Comparison of ENCODE assay signal across 28 cellular contexts in genomic region chr22:34886812-34887211, GRCh38.
"Had no signal": no experiment of that assay in that cellular context is flagged by ENCODE, and none has a peak within 500 bp of the region (broad histone marks: within the 10 kb centered on the region; RNA-seq: fewer than 3 reads in every experiment).

No MANE protein-coding gene starts in this region.

- H3K9me3 ChIP-seq: neutrophil, ovary, right lobe of liver, uterus had no signal

- FAIRE-seq: islet of Langerhans had no signal

- H3K27me3 Mint-ChIP-seq: progenitor cell of endocrine pancreas had no signal

- H3K4me3 ChIP-seq: ascending aorta, ovary, right lobe of liver, thoracic aorta, uterus had no signal

- DNase-seq: activated CD4-positive, alpha-beta T cell treated with anti-CD3 and anti-CD28 coated beads for 36 hours; activated CD4-positive, alpha-beta T cell treated with anti-CD3 and anti-CD28 coated beads, Interleukin-2, amount 50 U/mL, for 4 hours; activated CD4-positive, CD25-positive, alpha-beta regulatory T cell; activated effector memory CD4-positive, alpha-beta T cell treated with Interleukin-2 at 50 U/mL for 16 hours; activated naive CD4-positive, alpha-beta T cell treated with anti-CD3 and anti-CD28 coated beads for 36 hours; activated naive CD8-positive, alpha-beta T cell treated with anti-CD3 and anti-CD28 coated beads for 36 hours; activated T-cell treated with anti-CD3 and anti-CD28 coated beads for 4 hours; brain microvascular endothelial cell; caudate nucleus; cortex of kidney; effector memory CD8-positive, alpha-beta T cell; foreskin melanocyte; left cardiac atrium; left ventricle myocardium superior; naive B cell; nephron progenitor cell; ovary; right lobe of liver; stimulated activated CD4-positive, alpha-beta T cell treated with anti-CD3 and anti-CD28 coated beads, Interleukin-2, amount 100 ng/mL, for 48 hours; stimulated activated naive CD8-positive, alpha-beta T cell treated with anti-CD3 and anti-CD28 coated beads, Interleukin-15, Interleukin-2, amounts not matched to agents 100 U/mL and 50 U/mL, for 24 hours; trophoblast cell; uterus had no signal

- H3K36me3 ChIP-seq: ascending aorta, brain microvascular endothelial cell, neutrophil, ovary, right lobe of liver, thoracic aorta, uterus had no signal

- H3K36me3 Mint-ChIP-seq: activated naive CD8-positive, alpha-beta T cell treated with anti-CD3 and anti-CD28 coated beads for 36 hours had no signal

- H3K27ac Mint-ChIP-seq: activated CD4-positive, alpha-beta T cell treated with anti-CD3 and anti-CD28 coated beads for 36 hours; activated naive CD4-positive, alpha-beta T cell treated with anti-CD3 and anti-CD28 coated beads for 36 hours; activated naive CD8-positive, alpha-beta T cell treated with anti-CD3 and anti-CD28 coated beads for 36 hours; effector memory CD8-positive, alpha-beta T cell; naive B cell; nephron progenitor cell; progenitor cell of endocrine pancreas; T-helper 2 cell treated with Interferon-gamma antibody and Interleukin-4, amounts not matched to agents 5 μg/mL and 100 μg/mL, for 36 hours had no signal

- H3K4me1 ChIP-seq: ascending aorta, right lobe of liver, uterus had no signal

- H3K4me1 Mint-ChIP-seq: activated CD4-positive, alpha-beta T cell treated with anti-CD3 and anti-CD28 coated beads for 36 hours; activated naive CD8-positive, alpha-beta T cell treated with anti-CD3 and anti-CD28 coated beads for 36 hours; naive B cell had no signal

- H3K4me3 Mint-ChIP-seq: activated CD4-positive, alpha-beta T cell treated with anti-CD3 and anti-CD28 coated beads for 36 hours; activated naive CD4-positive, alpha-beta T cell treated with anti-CD3 and anti-CD28 coated beads for 36 hours; activated naive CD8-positive, alpha-beta T cell treated with anti-CD3 and anti-CD28 coated beads for 36 hours; effector memory CD8-positive, alpha-beta T cell; naive B cell; nephron progenitor cell; T-helper 2 cell treated with Interferon-gamma antibody and Interleukin-4, amounts not matched to agents 5 μg/mL and 100 μg/mL, for 36 hours had no signal

- H3K27me3 ChIP-seq: ascending aorta, brain microvascular endothelial cell, neutrophil, ovary, right lobe of liver, uterus had no signal

- H3K27ac ChIP-seq: ascending aorta, brain microvascular endothelial cell, neutrophil, ovary, right lobe of liver, thoracic aorta, uterus had no signal
